Comparison of ENCODE assay signal across 1 cellular context in genomic region chr10:72220637-72221036, GRCh38.
TF ChIP-seq lines count a peak whose summit lies in the region.

No MANE protein-coding gene starts in this region.

TF ChIP-seq in IMR-90, 13 proteins besides CTCF, POLR2A, EP300 and RAD21 (continued from another document):
- 0 out of 2 replicates have a peak, but pooled peaks have one; percentile 23 for TF ChIP-seq USF2 (IDR thresholded peaks at IDR 0.05; ENCODE audit: low read depth, low read length)
- TF ChIP-seq, protein P1, sequence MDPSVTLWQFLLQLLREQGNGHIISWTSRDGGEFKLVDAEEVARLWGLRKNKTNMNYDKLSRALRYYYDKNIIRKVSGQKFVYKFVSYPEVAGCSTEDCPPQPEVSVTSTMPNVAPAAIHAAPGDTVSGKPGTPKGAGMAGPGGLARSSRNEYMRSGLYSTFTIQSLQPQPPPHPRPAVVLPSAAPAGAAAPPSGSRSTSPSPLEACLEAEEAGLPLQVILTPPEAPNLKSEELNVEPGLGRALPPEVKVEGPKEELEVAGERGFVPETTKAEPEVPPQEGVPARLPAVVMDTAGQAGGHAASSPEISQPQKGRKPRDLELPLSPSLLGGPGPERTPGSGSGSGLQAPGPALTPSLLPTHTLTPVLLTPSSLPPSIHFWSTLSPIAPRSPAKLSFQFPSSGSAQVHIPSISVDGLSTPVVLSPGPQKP (IDR thresholded peaks at IDR 0.05; ENCODE audit: borderline replicate concordance, low read depth, low read length), result no peak
